In genomic region chr2:39665811-39666488, GRCh38 we compare ENCODE assay signal across 8 cellular contexts. TPM values are rescaled to one million over a fixed set of nuclear protein-coding genes. Genes with fewer than 3 reads are reported as not detected.
DNase-seq lines count a peak whose midpoint lies in the region; ATAC-seq and TF ChIP-seq lines count a peak whose summit lies in the region.

Gene TMEM178A (plus strand): TSS chr2:39665917. CDS start chr2:39665975, 58 bp downstream.

- no peaks in the 10 kb centered on the region for H3K9me3 Mint-ChIP-seq in activated naive CD4-positive, alpha-beta T cell treated with anti-CD3 and anti-CD28 coated beads, Interleukin-2, amount 10 ng/mL, durations not matched to agents 7 days and 5 days
- H3K9me3 Mint-ChIP-seq in activated T-cell treated with anti-CD3 and anti-CD28 coated beads, Interleukin-2, amount 50 U/mL, for 4 hours = no peaks in the 10 kb centered on the region

- peak within 1 kb of the TSS; percentile 56 for H3K4me3 ChIP-seq in retinal pigment epithelial cell (ENCODE audit: low read length)

- no peak within 1 kb of the TSS for H3K27ac Mint-ChIP-seq in activated naive CD4-positive, alpha-beta T cell treated with anti-CD3 and anti-CD28 coated beads, Interleukin-2, amount 10 ng/mL, durations not matched to agents 7 days and 5 days

- H3K27me3 Mint-ChIP-seq in activated naive CD4-positive, alpha-beta T cell treated with anti-CD3 and anti-CD28 coated beads, Interleukin-2, amount 10 ng/mL, durations not matched to agents 7 days and 5 days = peaks cover 64% of the 10 kb centered on the region
- H3K27me3 Mint-ChIP-seq in activated T-cell treated with anti-CD3 and anti-CD28 coated beads, Interleukin-2, amount 50 U/mL, for 4 hours (ENCODE audit: low read depth) = peaks cover 55% of the 10 kb centered on the region

- H3K36me3 Mint-ChIP-seq in activated naive CD4-positive, alpha-beta T cell treated with anti-CD3 and anti-CD28 coated beads, Interleukin-2, amount 10 ng/mL, durations not matched to agents 7 days and 5 days = no peaks in the 10 kb centered on the region
- H3K36me3 Mint-ChIP-seq in activated T-cell treated with anti-CD3 and anti-CD28 coated beads, Interleukin-2, amount 50 U/mL, for 4 hours (ENCODE audit: insufficient read depth) = no peaks in the 10 kb centered on the region

- CTCF ChIA-PET in activated naive CD4-positive, alpha-beta T cell treated with anti-CD3 and anti-CD28 coated beads, Interleukin-2, amount 10 ng/mL, durations not matched to agents 7 days and 5 days (lab: Charles Lee) = no interaction called here

- no peak for TF ChIP-seq CTCF in retinal pigment epithelial cell (conservative IDR thresholded peaks at IDR 0.05; ENCODE audit: low read depth, low read length)

- peak within 1 kb of the TSS; percentile 31 for H3K4me3 Mint-ChIP-seq in activated naive CD4-positive, alpha-beta T cell treated with anti-CD3 and anti-CD28 coated beads, Interleukin-2, amount 10 ng/mL, durations not matched to agents 7 days and 5 days
- peak within 1 kb of the TSS; percentile 22 for H3K4me3 Mint-ChIP-seq in activated T-cell treated with anti-CD3 and anti-CD28 coated beads, Interleukin-2, amount 50 U/mL, for 4 hours

- peak; percentile 62 to 73 for ATAC-seq in activated T-cell treated with anti-CD3 and anti-CD28 coated beads, Interleukin-2, amount 50 U/mL, for 4 hours
- ATAC-seq in left cardiac atrium (peak; percentile 61 to 69), GM18517 (IDR thresholded peaks at IDR 0.05; ENCODE audit: unreplicated experiment) (no peak)

- H3K4me1 Mint-ChIP-seq in activated naive CD4-positive, alpha-beta T cell treated with anti-CD3 and anti-CD28 coated beads, Interleukin-2, amount 10 ng/mL, durations not matched to agents 7 days and 5 days = peaks cover 13% of the 10 kb centered on the region
- H3K4me1 Mint-ChIP-seq in activated T-cell treated with anti-CD3 and anti-CD28 coated beads, Interleukin-2, amount 50 U/mL, for 4 hours (ENCODE audit: low read depth) = peaks cover 13% of the 10 kb centered on the region

- intact Hi-C loops in left cardiac atrium (cut with DNase I) = no loop called here

- no peak for DNase-seq in activated naive CD4-positive, alpha-beta T cell treated with anti-CD3 and anti-CD28 coated beads, Interleukin-2, amount 10 ng/mL, durations not matched to agents 7 days and 5 days
- no peak for DNase-seq in activated naive CD4-positive, alpha-beta T cell treated with anti-CD3 and anti-CD28 coated beads, Interleukin-2, amount 50 U/mL, for 16 hours
- DNase-seq in activated T-cell treated with anti-CD3 and anti-CD28 coated beads, Interleukin-2, amount 50 U/mL, for 4 hours = no peak
- no peak for DNase-seq in left cardiac atrium
- DNase-seq in retinal pigment epithelial cell (ENCODE audit: low read depth) = no peak
- DNase-seq in dedifferentiated amniotic fluid mesenchymal stem cell (ENCODE audit: extremely low spot score) = no peak
- no peak for DNase-seq in stimulated activated CD4-positive, alpha-beta T cell treated with anti-CD3 and anti-CD28 coated beads, Interleukin-1b, Interleukin-23, amount 100 ng/mL, for 48 hours

RNA-seq across cellular contexts. Expression of gene TMEM178A, which starts in this region (rescaled TPM):
- not detected for total RNA-seq in activated T-cell treated with anti-CD3 and anti-CD28 coated beads, Interleukin-2, amount 50 U/mL, for 4 hours
- total RNA-seq in left cardiac atrium = 1 to 10 TPM; 2.0 to 5.4 TPM

Comparison
In these comparisons a context has a peak if more than half of its experiments do, and no peak if none do; other contexts are left out.
1. Peak in ATAC-seq in activated T-cell treated with anti-CD3 and anti-CD28 coated beads, Interleukin-2, amount 50 U/mL, for 4 hours; RNA of the gene not detected or under 1 TPM.